27 cellular contexts compared by ENCODE assay signal in genomic region chr9:100033877-100034551, GRCh38.
DNase-seq lines count a peak whose midpoint lies in the region; ATAC-seq, FAIRE-seq and TF ChIP-seq lines count a peak whose summit lies in the region.
"Had no signal": no experiment of that assay in that cellular context is flagged by ENCODE, and none has a peak within 500 bp of the region (broad histone marks: within the 10 kb centered on the region; RNA-seq: fewer than 3 reads in every experiment).

No MANE protein-coding gene starts in this region.

- H3K4me1 ChIP-seq in OCI-LY7 (ENCODE audit: insufficient read depth, low read length, poor library complexity, severe bottlenecking) (peaks cover 5% of the 10 kb centered on the region), K562 (replicated peaks in 1 of 2; ENCODE audit: control insufficient read depth in 2 of 2, insufficient read depth in 2 of 2, low read length in 2 of 2) (peaks cover 0 to 9% of the 10 kb centered on the region in 2 experiments; a peak in 3 of 5 replicates), transverse colon (no peaks in the 10 kb centered on the region), kidney (ENCODE audit: control insufficient read depth in 1 of 2, insufficient read depth in 1 of 2, low read depth in 1 of 2, low read length in 2 of 2) (no peaks in the 10 kb centered on the region)
- H3K4me1 ChIP-seq: SJCRH30 had no signal

- H4K20me1 ChIP-seq in OCI-LY7 (ENCODE audit: insufficient read depth, low read length) (no peaks in the 10 kb centered on the region), K562 (replicated peaks; ENCODE audit: control insufficient read depth, insufficient read depth, low read length) (no peaks in the 10 kb centered on the region)

- no peak for TF ChIP-seq POLR2A in K562 (conservative IDR thresholded peaks at IDR 0.05)
- TF ChIP-seq POLR2A in transverse colon (IDR thresholded peaks at IDR 0.05): no peak

- TF ChIP-seq RAD21 in K562 (CRISPR knock-in tag; conservative IDR thresholded peaks at IDR 0.05 in 1 of 2, IDR thresholded peaks at IDR 0.05 in 1 of 2): no peak

- peaks cover 13% of the 10 kb centered on the region for H3K4me1 Mint-ChIP-seq in activated naive CD8-positive, alpha-beta T cell treated with anti-CD3 and anti-CD28 coated beads, Interleukin-2, amount 10 ng/mL, durations not matched to agents 7 days and 5 days
- H3K4me1 Mint-ChIP-seq in activated naive CD8-positive, alpha-beta T cell treated with anti-CD3 and anti-CD28 coated beads, Interleukin-2, amount 50 U/mL, for 24 hours: peaks cover 31% of the 10 kb centered on the region

- H3K36me3 ChIP-seq in OCI-LY7 (ENCODE audit: insufficient read depth, low read length) (peaks cover 94% of the 10 kb centered on the region), K562 (ENCODE audit: control insufficient read depth, insufficient read depth, low read length) (peaks cover 17% of the 10 kb centered on the region; the same call in 2 of the 3 replicates), transverse colon (peaks cover 0 to 14% (median 3%) of the 10 kb centered on the region in 4 donors), kidney (ENCODE audit: control insufficient read depth in 1 of 2, insufficient read depth in 2 of 2, low read length in 2 of 2) (no peaks in the 10 kb centered on the region)

- peak; percentile 22 for ATAC-seq in activated naive CD8-positive, alpha-beta T cell treated with anti-CD3 and anti-CD28 coated beads, Interleukin-2, amount 10 ng/mL, durations not matched to agents 7 days and 5 days (ENCODE audit: low read depth)
- no peak for ATAC-seq in activated naive CD8-positive, alpha-beta T cell treated with anti-CD3 and anti-CD28 coated beads, Interleukin-2, amount 50 U/mL, for 24 hours
- ATAC-seq in K562: peak; percentile 45; the same call in 2 of the 3 replicates
- ATAC-seq: CD8-positive, alpha-beta T cell; Right ventricle myocardium inferior had no signal

- no peaks in the 10 kb centered on the region for H3K9me1 ChIP-seq in K562 (ENCODE audit: control insufficient read depth, insufficient read depth, low read length)

- intact Hi-C loops in OCI-LY7 (cut with micrococcal nuclease; ENCODE audit: unreplicated experiment) (no loop called here), K562 (cut with micrococcal nuclease) (loop anchor here (5.0 kb wide), 1 partner anchor 63 kb away; the partner anchor contains the start of genes ERP44 and INVS), transverse colon (cut with DNase I; ENCODE audit: low total_unique reads) (no loop called here), kidney (cut with DNase I) (no loop called here)

- H3K9me3 Mint-ChIP-seq in activated naive CD8-positive, alpha-beta T cell treated with anti-CD3 and anti-CD28 coated beads, Interleukin-2, amount 10 ng/mL, durations not matched to agents 7 days and 5 days: peaks cover 7% of the 10 kb centered on the region
- H3K9me3 Mint-ChIP-seq in activated naive CD8-positive, alpha-beta T cell treated with anti-CD3 and anti-CD28 coated beads, Interleukin-2, amount 50 U/mL, for 24 hours: peaks cover 13% of the 10 kb centered on the region

- TF ChIP-seq EP300 in K562 (IDR thresholded peaks at IDR 0.05; ENCODE audit: low read length): peak; percentile 75
- no peak for TF ChIP-seq EP300 in transverse colon (IDR thresholded peaks at IDR 0.05; ENCODE audit: low read depth)

- no peaks in the 10 kb centered on the region for H3K27me3 Mint-ChIP-seq in activated naive CD8-positive, alpha-beta T cell treated with anti-CD3 and anti-CD28 coated beads, Interleukin-2, amount 10 ng/mL, durations not matched to agents 7 days and 5 days
- no peaks in the 10 kb centered on the region for H3K27me3 Mint-ChIP-seq in activated naive CD8-positive, alpha-beta T cell treated with anti-CD3 and anti-CD28 coated beads, Interleukin-2, amount 50 U/mL, for 24 hours
- H3K27me3 Mint-ChIP-seq: IgD-negative memory B cell had no signal

- no peak overlapping the region for H3K27ac Mint-ChIP-seq in activated naive CD8-positive, alpha-beta T cell treated with anti-CD3 and anti-CD28 coated beads, Interleukin-2, amount 10 ng/mL, durations not matched to agents 7 days and 5 days
- no peak overlapping the region for H3K27ac Mint-ChIP-seq in activated naive CD8-positive, alpha-beta T cell treated with anti-CD3 and anti-CD28 coated beads, Interleukin-2, amount 50 U/mL, for 24 hours
- H3K27ac Mint-ChIP-seq: CD8-positive, alpha-beta T cell; IgD-negative memory B cell had no signal

- H3K36me3 Mint-ChIP-seq in activated naive CD8-positive, alpha-beta T cell treated with anti-CD3 and anti-CD28 coated beads, Interleukin-2, amount 10 ng/mL, durations not matched to agents 7 days and 5 days: peaks cover 48% of the 10 kb centered on the region
- H3K36me3 Mint-ChIP-seq in activated naive CD8-positive, alpha-beta T cell treated with anti-CD3 and anti-CD28 coated beads, Interleukin-2, amount 50 U/mL, for 24 hours (ENCODE audit: low read depth): peaks cover 42% of the 10 kb centered on the region

- no peaks in the 10 kb centered on the region for H3K9me2 ChIP-seq in OCI-LY7 (ENCODE audit: insufficient read depth, low read length)

- no peak for TF ChIP-seq CTCF in OCI-LY7 (conservative IDR thresholded peaks at IDR 0.05; ENCODE audit: low read length)
- TF ChIP-seq CTCF in K562 (IDR thresholded peaks at IDR 0.05 in 2 of 3, conservative IDR thresholded peaks at IDR 0.05 in 1 of 3; ENCODE audit: insufficient read depth in 2 of 3, low read depth in 1 of 3, low read length in 3 of 3): no peak
- no peak for TF ChIP-seq CTCF in transverse colon (IDR thresholded peaks at IDR 0.05)
- no peak for TF ChIP-seq CTCF in kidney (IDR thresholded peaks at IDR 0.05; ENCODE audit: borderline replicate concordance, extremely low read depth, insufficient read depth)

- in situ Hi-C loops in K562 (cut with MboI) (loop anchor here (5.0 to 25.0 kb wide), 2 partner anchors 178 to 553 kb away; partner anchors contain the start of gene CAVIN4), transverse colon (cut with MboI; ENCODE audit: low pct_ligation_motif_present in 1 of 4, low pct_unique_long_range_greater_than_20kb in 1 of 4, low sequenced_read_pairs in 3 of 4) (loop anchor here in 3 of 4 donors (25.0 kb wide), 2 partner anchors 178 to 303 kb away; no protein-coding TSS in a partner anchor)

- no peak for FAIRE-seq in K562 (lab: Jason Lieb, UNC)
- FAIRE-seq in kidney (lab: Jason Lieb, UNC): no peak
- FAIRE-seq: A204.1, GM19239 had no signal

- H3K9ac ChIP-seq in K562 (ENCODE audit: insufficient read depth in 1 of 2, low read depth in 2 of 2, low read length in 2 of 2): no peak overlapping the region; a peak in 1 of 4 replicates
- H3K9ac ChIP-seq in kidney (ENCODE audit: low read length in 2 of 2): no peak overlapping the region

- BruUV-seq in OCI-LY7 (replicated peaks; lab: Mats Ljungman, UMichigan) (TSS peak; percentile 16), K562 (replicated peaks; lab: Mats Ljungman, UMichigan) (no TSS peak)

- H3K27ac ChIP-seq in OCI-LY7 (ENCODE audit: low read depth, low read length, poor library complexity, severe bottlenecking) (no peak overlapping the region), K562 (ENCODE audit: extremely low read depth, low read depth, low read length) (peak overlapping the region; percentile 35; the same call in 2 of the 3 replicates), transverse colon (no peak overlapping the region), kidney (ENCODE audit: low read depth in 2 of 2, low read length in 2 of 2) (no peak overlapping the region)
- H3K27ac ChIP-seq: HL-60, PC-9, SJCRH30 had no signal

- CTCF ChIA-PET in OCI-LY7 (lab: Charles Lee; ENCODE audit: unreplicated experiment): no interaction called here
- CTCF ChIA-PET in K562 (lab: Yijun Ruan, JAX; ENCODE audit: low intra/inter-chr PET ratio): no interaction called here

- H3K79me2 ChIP-seq in OCI-LY7 (ENCODE audit: insufficient read depth, low read depth, low read length): peaks cover 77% of the 10 kb centered on the region
- peaks cover 45% of the 10 kb centered on the region for H3K79me2 ChIP-seq in K562 (ENCODE audit: control insufficient read depth, insufficient read depth, low read length)

- no peak overlapping the region for H3K4me3 Mint-ChIP-seq in activated naive CD8-positive, alpha-beta T cell treated with anti-CD3 and anti-CD28 coated beads, Interleukin-2, amount 10 ng/mL, durations not matched to agents 7 days and 5 days
- no peak overlapping the region for H3K4me3 Mint-ChIP-seq in activated naive CD8-positive, alpha-beta T cell treated with anti-CD3 and anti-CD28 coated beads, Interleukin-2, amount 50 U/mL, for 24 hours
- H3K4me3 Mint-ChIP-seq: CD8-positive, alpha-beta T cell; IgD-negative memory B cell had no signal

- H3K27me3 ChIP-seq in K562 (ENCODE audit: control insufficient read depth in 2 of 2, insufficient read depth in 2 of 2, low read length in 2 of 2) (no peaks in the 10 kb centered on the region), transverse colon (no peaks in the 10 kb centered on the region)
- H3K27me3 ChIP-seq: SJCRH30 had no signal

- no peak overlapping the region for H3K4me3 ChIP-seq in OCI-LY7 (ENCODE audit: low read depth, low read length, poor library complexity, severe bottlenecking)
- H3K4me3 ChIP-seq in K562: no peak overlapping the region
- no peak overlapping the region for H3K4me3 ChIP-seq in transverse colon
- H3K4me3 ChIP-seq in kidney (ENCODE audit: low read length in 2 of 2): no peak overlapping the region
- H3K4me3 ChIP-seq: PC-9, SJCRH30 had no signal

- H2AFZ ChIP-seq in OCI-LY7 (ENCODE audit: low read length): no peak overlapping the region
- H2AFZ ChIP-seq in K562 (ENCODE audit: low read depth, low read length): no peak overlapping the region
- H2AFZ ChIP-seq: PC-9 had no signal

- DNase-seq in activated naive CD8-positive, alpha-beta T cell treated with anti-CD3 and anti-CD28 coated beads, Interleukin-2, amount 10 ng/mL, durations not matched to agents 7 days and 5 days: no peak
- no peak for DNase-seq in activated naive CD8-positive, alpha-beta T cell treated with anti-CD3 and anti-CD28 coated beads, Interleukin-2, amount 50 U/mL, for 24 hours
- DNase-seq in OCI-LY7 (ENCODE audit: low spot score) (no peak), K562 (ENCODE audit: extremely low read depth in 1 of 4, low spot score in 3 of 4) (peak in 2 of 4 experiments; percentile 11 to 76), Ammon's horn (ENCODE audit: low spot score) (no peak), transverse colon (no peak), kidney (no peak)
- DNase-seq: AML-193; C1 segment of cervical spinal cord; CD8-positive, alpha-beta T cell; DMS153; DND-41; Karpas-422; NCI-H1092 treated with DMSO at 0.1 percent for 48 hours; NCI-H1436; NCI-H187; NCI-H2081 treated with DMSO at 0.1 percent for 48 hours; NCI-H2171; NCI-H524 treated with DMSO at 0.1 percent for 48 hours; NCI-H774; PC-9; SJCRH30 had no signal

- H3K9me3 ChIP-seq in OCI-LY7 (ENCODE audit: low read length) (peaks cover 41% of the 10 kb centered on the region), K562 (replicated peaks; ENCODE audit: control insufficient read depth, insufficient read depth, low read depth, low read length) (peaks cover 5% of the 10 kb centered on the region; the same call in 1 of the 2 replicates), transverse colon (no peaks in the 10 kb centered on the region), kidney (ENCODE audit: control insufficient read depth in 1 of 2, low read length in 2 of 2) (no peaks in the 10 kb centered on the region)
- H3K9me3 ChIP-seq: SJCRH30 had no signal

- POLR2A ChIA-PET in activated naive CD8-positive, alpha-beta T cell treated with anti-CD3 and anti-CD28 coated beads, Interleukin-2, amount 10 ng/mL, durations not matched to agents 7 days and 5 days (lab: Charles Lee): no interaction called here
- POLR2A ChIA-PET in OCI-LY7 (lab: Charles Lee) (no interaction called here), K562 (lab: Yijun Ruan, JAX) (no interaction called here)

- H3K4me2 ChIP-seq in OCI-LY7 (ENCODE audit: low read length): no peak overlapping the region
- no peak overlapping the region for H3K4me2 ChIP-seq in K562 (ENCODE audit: insufficient read depth, low read length)
- H3K4me2 ChIP-seq: PC-9 had no signal

- WGBS in K562 (ENCODE audit: insufficient coverage, low coverage, missing lambda C conversion rate): 37% methylated on average over 3 of the region's 3 CpGs
- 90 to 91% methylated on average over 3 of the region's 3 CpGs for WGBS in transverse colon (ENCODE audit: low coverage in 1 of 2), 2 donors
